ENCODE assay signal across 1 cellular context in genomic region chr5:172533399-172534228, GRCh38.
TF ChIP-seq lines count a peak whose summit lies in the region.

No MANE protein-coding gene starts in this region.

TF ChIP-seq in A549, 52 proteins besides CTCF, POLR2A, EP300 and RAD21 (continued from another document):
- TF ChIP-seq PBX3 (IDR thresholded peaks at IDR 0.05) (no peak), ELK1 (IDR thresholded peaks at IDR 0.05; ENCODE audit: low read depth, low read length) (no peak)
